ENCODE assay signal across 31 cellular contexts in genomic region chr9:72888032-72888431, GRCh38.
DNase-seq lines count a peak whose midpoint lies in the region; ATAC-seq, FAIRE-seq and TF ChIP-seq lines count a peak whose summit lies in the region.
"Had no signal": no experiment of that assay in that cellular context is flagged by ENCODE, and none has a peak within 500 bp of the region (broad histone marks: within the 10 kb centered on the region; RNA-seq: fewer than 3 reads in every experiment).

No MANE protein-coding gene starts in this region.

- no peak for ATAC-seq in GM19023 (IDR thresholded peaks at IDR 0.05; ENCODE audit: unreplicated experiment)
- ATAC-seq: K562, PC-3, Right ventricle myocardium inferior, SK-N-SH treated with all-trans-retinoic acid at 6 μM for 48 hours had no signal

- no peaks in the 10 kb centered on the region for H3K79me2 ChIP-seq in keratinocyte (ENCODE audit: control insufficient read depth, insufficient read depth, low read length)

- TF ChIP-seq CTCF in AG09309 (IDR thresholded peaks at IDR 0.05; ENCODE audit: control insufficient read depth, insufficient read depth, low read depth, low read length, missing control alignments) (no peak), keratinocyte (optimal IDR thresholded peaks at IDR 0.05 in 1 of 3, IDR thresholded peaks at IDR 0.05 in 1 of 3, conservative IDR thresholded peaks at IDR 0.05 in 1 of 3; ENCODE audit: extremely low read depth in 1 of 3, insufficient read depth in 2 of 3, low read length in 3 of 3) (no peak)

- peak; percentile 61 for FAIRE-seq in keratinocyte (lab: Jason Lieb, UNC)
- FAIRE-seq: GM12891, HTR-8/SVneo, K562 had no signal

- H3K4me3 ChIP-seq in AG09309 (ENCODE audit: control insufficient read depth, low read depth, low read length) (no peak overlapping the region), keratinocyte (ENCODE audit: control insufficient read depth in 2 of 3, extremely low read depth in 1 of 3, insufficient read depth in 2 of 3, low read depth in 1 of 3, low read length in 3 of 3) (no peak overlapping the region)
- H3K4me3 ChIP-seq: BLaER1 treated with 17β-estradiol and CSF1 and Interleukin-3, amounts not matched to agents 10 nM and 100 nM; K562; MG63; SJCRH30 had no signal

- no peaks in the 10 kb centered on the region for H4K20me1 ChIP-seq in keratinocyte (ENCODE audit: control insufficient read depth, extremely low read depth, insufficient read depth, low read length)
- H4K20me1 ChIP-seq: BLaER1 treated with 17β-estradiol and CSF1 and Interleukin-3, amounts not matched to agents 10 nM and 100 nM had no signal

- no peak overlapping the region for H3K27ac ChIP-seq in keratinocyte (ENCODE audit: control insufficient read depth, insufficient read depth, low read length)
- H3K27ac ChIP-seq: BLaER1 treated with 17β-estradiol and CSF1 and Interleukin-3, amounts not matched to agents 10 nM and 100 nM; SJCRH30 had no signal

- no peaks in the 10 kb centered on the region for H3K9me1 ChIP-seq in keratinocyte (ENCODE audit: control insufficient read depth, extremely low read depth, insufficient read depth, low read length)

- H3K9ac ChIP-seq in keratinocyte (ENCODE audit: control insufficient read depth, extremely low read depth, insufficient read depth, low read length): no peak overlapping the region
- H3K9ac ChIP-seq: BLaER1 treated with 17β-estradiol and CSF1 and Interleukin-3, amounts not matched to agents 10 nM and 100 nM had no signal

- DNase-seq in AG09309 (ENCODE audit: low read depth) (peak; percentile 7), LHCN-M2 (ENCODE audit: low read depth) (peak; percentile 28), amniotic stem cell (lab: John Stamatoyannopoulos, UW) (peak; percentile 6), keratinocyte (ENCODE audit: low read depth, low spot score) (no peak), NCI-H446 treated with DMSO at 0.1 percent for 48 hours (lab: John Stamatoyannopoulos, UW) (no peak), Ammon's horn (ENCODE audit: low spot score) (no peak), T-helper 2 cell (no peak)
- DNase-seq: 8988T; ACHN; CD4-positive, alpha-beta T cell; COR-L47; DMS53; GDM1; H7; Kasumi-1; MG63; NCI-H1105 treated with DMSO at 0.1 percent for 48 hours; NCI-H146; NCI-H1930; NCI-H2107; NCI-H524 treated with DMSO at 0.1 percent for 48 hours; NCI-H774; PC-3; SJCRH30 had no signal

- H3K27me3 ChIP-seq in keratinocyte (ENCODE audit: control insufficient read depth, extremely low read depth, insufficient read depth, low read length): no peaks in the 10 kb centered on the region
- H3K27me3 ChIP-seq: BLaER1 treated with 17β-estradiol and CSF1 and Interleukin-3, amounts not matched to agents 10 nM and 100 nM; MG63 had no signal

- dilution Hi-C loops in keratinocyte (cut with MboI; ENCODE audit: extremely low pct_ligation_motif_present, low sequenced_read_pairs): no loop called here

- no peak overlapping the region for H3K4me2 ChIP-seq in keratinocyte (ENCODE audit: control insufficient read depth, extremely low read depth, insufficient read depth, low read depth, low read length)
- H3K4me2 ChIP-seq: BLaER1 treated with 17β-estradiol and CSF1 and Interleukin-3, amounts not matched to agents 10 nM and 100 nM had no signal

- H2AFZ ChIP-seq in keratinocyte (ENCODE audit: control insufficient read depth, low read length): no peak overlapping the region

- H3K36me3 ChIP-seq in keratinocyte (ENCODE audit: control insufficient read depth in 2 of 2, extremely low read depth in 1 of 2, insufficient read depth in 2 of 2, low read length in 2 of 2): no peaks in the 10 kb centered on the region
- H3K36me3 ChIP-seq: BLaER1 treated with 17β-estradiol and CSF1 and Interleukin-3, amounts not matched to agents 10 nM and 100 nM; MG63; SJCRH30 had no signal

- peaks cover 7% of the 10 kb centered on the region for H3K4me1 ChIP-seq in keratinocyte (ENCODE audit: control insufficient read depth, extremely low read depth, insufficient read depth, low read length)
- H3K4me1 ChIP-seq: BLaER1 treated with 17β-estradiol and CSF1 and Interleukin-3, amounts not matched to agents 10 nM and 100 nM; SJCRH30 had no signal

- H3K9me3 ChIP-seq in keratinocyte (ENCODE audit: control insufficient read depth, low read depth, low read length): peaks cover 2% of the 10 kb centered on the region
- H3K9me3 ChIP-seq: MG63 had no signal

Comparison
In these comparisons a context has a peak if more than half of its experiments do, and no peak if none do; other contexts are left out.
1. DNase-seq: peak in AG09309 (single experiment), LHCN-M2 (single experiment) and amniotic stem cell (single experiment); none in keratinocyte (single experiment), NCI-H446 treated with DMSO at 0.1 percent for 48 hours (single experiment), Ammon's horn (single experiment) and T-helper 2 cell (0 of 5).